ENCODE assay signal across 1 cellular context in the genomic region with DNA sequence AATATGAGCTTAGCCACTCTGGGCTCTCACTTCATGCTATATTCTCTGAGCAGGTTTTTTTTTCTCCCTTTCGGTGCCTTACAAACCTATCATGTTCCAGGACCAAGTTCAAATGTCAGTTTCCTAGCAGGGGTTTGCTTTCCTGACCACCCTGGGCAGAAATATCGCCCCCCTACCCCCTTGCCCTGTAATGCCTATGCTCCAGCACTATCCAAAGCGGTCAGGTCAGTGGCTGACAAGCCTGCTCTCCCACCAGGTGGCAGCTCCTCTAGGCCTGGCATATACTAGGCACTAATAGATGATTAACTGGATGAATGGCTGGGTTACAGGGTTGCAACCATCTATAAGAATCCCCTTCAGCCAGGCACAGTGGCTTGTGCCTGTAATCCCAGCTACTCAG.
TF ChIP-seq lines count a peak whose summit lies in the region.

No MANE protein-coding gene starts in this region.

TF ChIP-seq in SK-N-SH treated with all-trans-retinoic acid at 6 μM for 48 hours, 23 proteins besides CTCF, POLR2A, EP300 and RAD21:
- TF ChIP-seq OSR1 (CRISPR knock-in tag; IDR thresholded peaks at IDR 0.05) (no peak), ZFP30 (CRISPR knock-in tag; IDR thresholded peaks at IDR 0.05) (no peak), ZNF70 (CRISPR knock-in tag; IDR thresholded peaks at IDR 0.05) (no peak), ISL1 (CRISPR knock-in tag; IDR thresholded peaks at IDR 0.05) (no peak), TOX (CRISPR knock-in tag; IDR thresholded peaks at IDR 0.05; ENCODE audit: borderline replicate concordance) (no peak), RARB (CRISPR knock-in tag; IDR thresholded peaks at IDR 0.05) (no peak), ARNTL (CRISPR knock-in tag; IDR thresholded peaks at IDR 0.05; ENCODE audit: borderline replicate concordance, low read depth) (no peak), TSHZ2 (CRISPR knock-in tag; IDR thresholded peaks at IDR 0.05) (no peak)
- TF ChIP-seq, protein P1, sequence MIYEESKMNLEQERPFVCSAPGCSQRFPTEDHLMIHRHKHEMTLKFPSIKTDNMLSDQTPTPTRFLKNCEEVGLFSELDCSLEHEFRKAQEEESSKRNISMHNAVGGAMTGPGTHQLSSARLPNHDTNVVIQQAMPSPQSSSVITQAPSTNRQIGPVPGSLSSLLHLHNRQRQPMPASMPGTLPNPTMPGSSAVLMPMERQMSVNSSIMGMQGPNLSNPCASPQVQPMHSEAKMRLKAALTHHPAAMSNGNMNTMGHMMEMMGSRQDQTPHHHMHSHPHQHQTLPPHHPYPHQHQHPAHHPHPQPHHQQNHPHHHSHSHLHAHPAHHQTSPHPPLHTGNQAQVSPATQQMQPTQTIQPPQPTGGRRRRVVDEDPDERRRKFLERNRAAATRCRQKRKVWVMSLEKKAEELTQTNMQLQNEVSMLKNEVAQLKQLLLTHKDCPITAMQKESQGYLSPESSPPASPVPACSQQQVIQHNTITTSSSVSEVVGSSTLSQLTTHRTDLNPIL (CRISPR knock-in tag; IDR thresholded peaks at IDR 0.05; ENCODE audit: low read depth) = no peak
